Comparison of ENCODE assay signal across 32 cellular contexts in genomic region chr17:34777044-34777443, GRCh38.
"Had no signal": no experiment of that assay in that cellular context is flagged by ENCODE, and none has a peak within 500 bp of the region (broad histone marks: within the 10 kb centered on the region; RNA-seq: fewer than 3 reads in every experiment).

No MANE protein-coding gene starts in this region.

- H3K4me3 Mint-ChIP-seq: activated CD4-positive, alpha-beta memory T cell treated with anti-CD3 and anti-CD28 coated beads for 36 hours; activated CD4-positive, alpha-beta T cell treated with anti-CD3 and anti-CD28 coated beads for 36 hours; activated CD4-positive, alpha-beta T cell treated with anti-CD3 and anti-CD28 coated beads, Interleukin-2, amount 10 ng/mL, durations not matched to agents 24 days and 14 days; activated CD8-positive, alpha-beta memory T cell treated with anti-CD3 and anti-CD28 coated beads, Interleukin-2, amount 10 ng/mL, durations not matched to agents 7 days and 5 days; activated CD8-positive, alpha-beta T cell treated with anti-CD3 and anti-CD28 coated beads, Interleukin-2, amount 10 ng/mL, durations not matched to agents 7 days and 5 days; activated naive CD4-positive, alpha-beta T cell treated with anti-CD3 and anti-CD28 coated beads for 36 hours; activated naive CD4-positive, alpha-beta T cell treated with anti-CD3 and anti-CD28 coated beads, Interleukin-2, amount 50 U/mL, for 24 hours; activated naive CD8-positive, alpha-beta T cell treated with anti-CD3 and anti-CD28 coated beads for 36 hours; activated naive CD8-positive, alpha-beta T cell treated with anti-CD3 and anti-CD28 coated beads, Interleukin-2, amount 50 U/mL, for 24 hours; activated T-helper 1 cell treated with anti-CD3 and anti-CD28 coated beads, Interleukin-12 subunit alpha, Interleukin-12 subunit beta, Interleukin-2, Interleukin-4 antibody, amounts not matched to agents 30 ng/mL and 10 ng/mL and 1 ng/mL, durations not matched to agents 14 hours and 24 hours and 36 hours; brain had no signal

- DNase-seq: activated CD4-positive, alpha-beta memory T cell treated with anti-CD3 and anti-CD28 coated beads for 36 hours; activated CD4-positive, alpha-beta T cell treated with anti-CD3 and anti-CD28 coated beads for 36 hours; activated CD4-positive, alpha-beta T cell treated with anti-CD3 and anti-CD28 coated beads, Interleukin-2, amount 10 ng/mL, durations not matched to agents 24 days and 14 days; activated CD4-positive, CD25-positive, alpha-beta regulatory T cell; activated CD4-positive, CD25-positive, alpha-beta regulatory T cell treated with anti-CD3 and anti-CD28 coated beads, Interleukin-2, amount 50 U/mL, for 72 hours; activated CD8-positive, alpha-beta memory T cell treated with anti-CD3 and anti-CD28 coated beads, Interleukin-2, amount 10 ng/mL, durations not matched to agents 7 days and 5 days; activated CD8-positive, alpha-beta memory T cell treated with anti-CD3 and anti-CD28 coated beads, Interleukin-2, amount 50 U/mL, for 4 hours; activated CD8-positive, alpha-beta T cell treated with anti-CD3 and anti-CD28 coated beads, Interleukin-2, amount 10 ng/mL, durations not matched to agents 7 days and 5 days; activated effector memory CD4-positive, alpha-beta T cell treated with anti-CD3 and anti-CD28 coated beads, Interleukin-2, amount 50 U/mL, for 16 hours; activated naive CD4-positive, alpha-beta T cell treated with anti-CD3 and anti-CD28 coated beads for 36 hours; activated naive CD8-positive, alpha-beta T cell treated with anti-CD3 and anti-CD28 coated beads for 36 hours; activated naive CD8-positive, alpha-beta T cell treated with anti-CD3 and anti-CD28 coated beads, Interleukin-2, amount 50 U/mL, for 24 hours; activated T-cell treated with anti-CD3 and anti-CD28 coated beads, Interleukin-2, amount 50 U/mL, for 1 hour; activated T-cell treated with anti-CD3 and anti-CD28 coated beads, Interleukin-2, amount 50 U/mL, for 48 hours; adrenal gland; central memory CD4-positive, alpha-beta T cell; cerebellar nuclear complex; colonic mucosa; effector CD8-positive, alpha-beta T cell; erythroblast; foreskin keratinocyte; gastrocnemius medialis; heart right ventricle; T-helper 2 cell had no signal

- H3K36me3 ChIP-seq: adrenal gland, ascending aorta, breast epithelium, cardiac muscle cell, colonic mucosa, esophagus muscularis mucosa, gastrocnemius medialis, heart right ventricle had no signal

- H3K27me3 ChIP-seq: adrenal gland, ascending aorta, breast epithelium, cardiac muscle cell, colonic mucosa, foreskin keratinocyte had no signal

- H3K27me3 Mint-ChIP-seq: activated CD4-positive, alpha-beta T cell treated with anti-CD3 and anti-CD28 coated beads, Interleukin-2, amount 10 ng/mL, durations not matched to agents 24 days and 14 days; activated naive CD4-positive, alpha-beta T cell treated with anti-CD3 and anti-CD28 coated beads, Interleukin-2, amount 50 U/mL, for 24 hours had no signal

- H3K9me3 ChIP-seq: adrenal gland, ascending aorta, breast epithelium, colonic mucosa, gastrocnemius medialis had no signal

- H3K4me1 Mint-ChIP-seq: activated CD4-positive, alpha-beta T cell treated with anti-CD3 and anti-CD28 coated beads for 36 hours; activated CD4-positive, alpha-beta T cell treated with anti-CD3 and anti-CD28 coated beads, Interleukin-2, amount 10 ng/mL, durations not matched to agents 24 days and 14 days; activated CD8-positive, alpha-beta memory T cell treated with anti-CD3 and anti-CD28 coated beads, Interleukin-2, amount 10 ng/mL, durations not matched to agents 7 days and 5 days; activated naive CD4-positive, alpha-beta T cell treated with anti-CD3 and anti-CD28 coated beads, Interleukin-2, amount 50 U/mL, for 24 hours; activated naive CD8-positive, alpha-beta T cell treated with anti-CD3 and anti-CD28 coated beads for 36 hours; activated naive CD8-positive, alpha-beta T cell treated with anti-CD3 and anti-CD28 coated beads, Interleukin-2, amount 50 U/mL, for 24 hours had no signal

- H3K4me3 ChIP-seq: adrenal gland, ascending aorta, breast epithelium, cardiac muscle cell, colonic mucosa, esophagus muscularis mucosa, gastrocnemius medialis, heart right ventricle had no signal

- H3K9me3 Mint-ChIP-seq: activated CD4-positive, alpha-beta T cell treated with anti-CD3 and anti-CD28 coated beads, Interleukin-2, amount 10 ng/mL, durations not matched to agents 24 days and 14 days; activated naive CD4-positive, alpha-beta T cell treated with anti-CD3 and anti-CD28 coated beads, Interleukin-2, amount 50 U/mL, for 24 hours; activated naive CD8-positive, alpha-beta T cell treated with anti-CD3 and anti-CD28 coated beads for 36 hours; activated naive CD8-positive, alpha-beta T cell treated with anti-CD3 and anti-CD28 coated beads, Interleukin-2, amount 50 U/mL, for 24 hours; activated T-helper 1 cell treated with anti-CD3 and anti-CD28 coated beads, Interleukin-12 subunit alpha, Interleukin-12 subunit beta, Interleukin-2, Interleukin-4 antibody, amounts not matched to agents 30 ng/mL and 10 ng/mL and 1 ng/mL, durations not matched to agents 14 hours and 24 hours and 36 hours; activated T-helper 2 cell treated with anti-CD3 and anti-CD28 coated beads, Interferon-gamma antibody, Interleukin-2, Interleukin-4, amounts not matched to agents 10 μg/mL and 5 μg/mL and 100 μg/mL, durations not matched to agents 14 hours and 24 hours and 36 hours had no signal

- H3K4me1 ChIP-seq: adrenal gland, ascending aorta, breast epithelium, colonic mucosa, esophagus muscularis mucosa, foreskin keratinocyte, gastrocnemius medialis, heart right ventricle had no signal

- H3K27ac ChIP-seq: adrenal gland, ascending aorta, breast epithelium, cardiac muscle cell, colonic mucosa, esophagus muscularis mucosa, foreskin keratinocyte, gastrocnemius medialis, heart right ventricle had no signal

- H3K27ac Mint-ChIP-seq: activated CD4-positive, alpha-beta memory T cell treated with anti-CD3 and anti-CD28 coated beads for 36 hours; activated CD4-positive, alpha-beta T cell treated with anti-CD3 and anti-CD28 coated beads for 36 hours; activated CD4-positive, alpha-beta T cell treated with anti-CD3 and anti-CD28 coated beads, Interleukin-2, amount 10 ng/mL, durations not matched to agents 24 days and 14 days; activated CD8-positive, alpha-beta memory T cell treated with anti-CD3 and anti-CD28 coated beads, Interleukin-2, amount 10 ng/mL, durations not matched to agents 7 days and 5 days; activated CD8-positive, alpha-beta T cell treated with anti-CD3 and anti-CD28 coated beads, Interleukin-2, amount 10 ng/mL, durations not matched to agents 7 days and 5 days; activated naive CD4-positive, alpha-beta T cell treated with anti-CD3 and anti-CD28 coated beads for 36 hours; activated naive CD4-positive, alpha-beta T cell treated with anti-CD3 and anti-CD28 coated beads, Interleukin-2, amount 50 U/mL, for 24 hours; activated naive CD8-positive, alpha-beta T cell treated with anti-CD3 and anti-CD28 coated beads for 36 hours; activated naive CD8-positive, alpha-beta T cell treated with anti-CD3 and anti-CD28 coated beads, Interleukin-2, amount 50 U/mL, for 24 hours; activated T-helper 1 cell treated with anti-CD3 and anti-CD28 coated beads, Interleukin-12 subunit alpha, Interleukin-12 subunit beta, Interleukin-2, Interleukin-4 antibody, amounts not matched to agents 30 ng/mL and 10 ng/mL and 1 ng/mL, durations not matched to agents 14 hours and 24 hours and 36 hours; activated T-helper 2 cell treated with anti-CD3 and anti-CD28 coated beads, Interferon-gamma antibody, Interleukin-2, Interleukin-4, amounts not matched to agents 10 μg/mL and 5 μg/mL and 100 μg/mL, durations not matched to agents 14 hours and 24 hours and 36 hours had no signal

- H3K36me3 Mint-ChIP-seq: activated CD8-positive, alpha-beta memory T cell treated with anti-CD3 and anti-CD28 coated beads, Interleukin-2, amount 10 ng/mL, durations not matched to agents 7 days and 5 days; activated naive CD4-positive, alpha-beta T cell treated with anti-CD3 and anti-CD28 coated beads, Interleukin-2, amount 50 U/mL, for 24 hours; activated naive CD8-positive, alpha-beta T cell treated with anti-CD3 and anti-CD28 coated beads for 36 hours; brain had no signal
